ENCODE assay signal across 23 cellular contexts in the genomic region with DNA sequence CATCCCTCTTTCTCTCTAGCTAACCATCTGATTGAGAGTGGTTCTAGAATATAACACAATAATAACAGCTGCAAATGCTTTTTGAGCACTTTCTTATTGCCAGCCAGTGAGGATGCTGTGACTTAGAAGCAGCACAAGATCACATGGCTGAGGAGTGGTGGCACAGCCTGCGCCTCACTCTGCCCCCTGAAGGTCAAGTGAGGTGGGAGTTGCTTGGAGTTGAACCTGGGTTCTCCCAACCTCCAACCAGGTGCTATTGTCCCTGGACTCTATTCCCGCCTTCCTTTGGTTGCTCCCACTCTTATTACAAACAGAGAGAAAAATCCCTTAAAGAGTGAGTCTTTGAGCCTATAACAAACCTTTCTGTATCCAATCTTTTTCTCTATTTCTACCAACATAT.
"Had no signal": no experiment of that assay in that cellular context is flagged by ENCODE, and none has a peak within 500 bp of the region (broad histone marks: within the 10 kb centered on the region; RNA-seq: fewer than 3 reads in every experiment).

No MANE protein-coding gene starts in this region.

- DNase-seq: activated CD4-positive, alpha-beta T cell treated with anti-CD3 and anti-CD28 coated beads, Interleukin-2, amount 10 ng/mL, durations not matched to agents 24 days and 14 days; activated CD8-positive, alpha-beta T cell treated with anti-CD3 and anti-CD28 coated beads, Interleukin-2, amount 10 ng/mL, durations not matched to agents 7 days and 5 days; activated naive CD4-positive, alpha-beta T cell treated with anti-CD3 and anti-CD28 coated beads, Interleukin-2, amount 10 ng/mL, durations not matched to agents 7 days and 5 days; activated T-cell treated with anti-CD3 and anti-CD28 coated beads, Interleukin-2, amount 50 U/mL, for 24 hours; aorta; brain microvascular endothelial cell; central memory CD4-positive, alpha-beta T cell; colonic mucosa; erythroblast; foreskin melanocyte; glutamatergic neuron; hippocampal formation; immature natural killer cell; left ventricle myocardium superior; mucosa of descending colon; naive B cell; right cardiac atrium; T-helper 9 cell; trophoblast cell had no signal

- H3K36me3 ChIP-seq: brain microvascular endothelial cell, colonic mucosa, prostate gland, vagina had no signal

- H3K4me3 Mint-ChIP-seq: activated CD4-positive, alpha-beta T cell treated with anti-CD3 and anti-CD28 coated beads, Interleukin-2, amount 10 ng/mL, durations not matched to agents 24 days and 14 days; activated CD8-positive, alpha-beta T cell treated with anti-CD3 and anti-CD28 coated beads, Interleukin-2, amount 10 ng/mL, durations not matched to agents 7 days and 5 days; activated naive CD4-positive, alpha-beta T cell treated with anti-CD3 and anti-CD28 coated beads, Interleukin-2, amount 10 ng/mL, durations not matched to agents 7 days and 5 days; activated T-cell treated with anti-CD3 and anti-CD28 coated beads, Interleukin-2, amount 50 U/mL, for 24 hours; immature natural killer cell; neural crest cell; stimulated activated naive CD8-positive, alpha-beta T cell treated with anti-CD3 and anti-CD28 coated beads, Interleukin-15, Interleukin-2, amounts not matched to agents 100 ng/mL and 50 ng/mL, for 24 hours had no signal

- H3K36me3 Mint-ChIP-seq: activated naive CD4-positive, alpha-beta T cell treated with anti-CD3 and anti-CD28 coated beads, Interleukin-2, amount 10 ng/mL, durations not matched to agents 7 days and 5 days; immature natural killer cell; naive B cell had no signal

- ATAC-seq: activated CD8-positive, alpha-beta T cell treated with anti-CD3 and anti-CD28 coated beads, Interleukin-2, amount 10 ng/mL, durations not matched to agents 7 days and 5 days; left ventricle myocardium superior; mucosa of descending colon; right cardiac atrium had no signal

- H3K27me3 Mint-ChIP-seq: activated naive CD4-positive, alpha-beta T cell treated with anti-CD3 and anti-CD28 coated beads, Interleukin-2, amount 10 ng/mL, durations not matched to agents 7 days and 5 days had no signal

- H3K9me3 ChIP-seq: colonic mucosa, mucosa of descending colon, prostate gland, vagina had no signal

- H3K9me3 Mint-ChIP-seq: activated CD4-positive, alpha-beta T cell treated with anti-CD3 and anti-CD28 coated beads, Interleukin-2, amount 10 ng/mL, durations not matched to agents 24 days and 14 days; activated naive CD4-positive, alpha-beta T cell treated with anti-CD3 and anti-CD28 coated beads, Interleukin-2, amount 10 ng/mL, durations not matched to agents 7 days and 5 days; activated T-cell treated with anti-CD3 and anti-CD28 coated beads, Interleukin-2, amount 50 U/mL, for 24 hours; immature natural killer cell; neural crest cell; stimulated activated naive CD8-positive, alpha-beta T cell treated with anti-CD3 and anti-CD28 coated beads, Interleukin-15, Interleukin-2, amounts not matched to agents 100 ng/mL and 50 ng/mL, for 24 hours had no signal

- H3K4me1 Mint-ChIP-seq: activated CD4-positive, alpha-beta T cell treated with anti-CD3 and anti-CD28 coated beads, Interleukin-2, amount 10 ng/mL, durations not matched to agents 24 days and 14 days; activated naive CD4-positive, alpha-beta T cell treated with anti-CD3 and anti-CD28 coated beads, Interleukin-2, amount 10 ng/mL, durations not matched to agents 7 days and 5 days; immature natural killer cell; naive B cell had no signal

- H3K27ac Mint-ChIP-seq: activated CD4-positive, alpha-beta T cell treated with anti-CD3 and anti-CD28 coated beads, Interleukin-2, amount 10 ng/mL, durations not matched to agents 24 days and 14 days; activated CD8-positive, alpha-beta T cell treated with anti-CD3 and anti-CD28 coated beads, Interleukin-2, amount 10 ng/mL, durations not matched to agents 7 days and 5 days; activated naive CD4-positive, alpha-beta T cell treated with anti-CD3 and anti-CD28 coated beads, Interleukin-2, amount 10 ng/mL, durations not matched to agents 7 days and 5 days; activated T-cell treated with anti-CD3 and anti-CD28 coated beads, Interleukin-2, amount 50 U/mL, for 24 hours; immature natural killer cell; naive B cell; stimulated activated naive CD8-positive, alpha-beta T cell treated with anti-CD3 and anti-CD28 coated beads, Interleukin-15, Interleukin-2, amounts not matched to agents 100 ng/mL and 50 ng/mL, for 24 hours had no signal

- H3K27me3 ChIP-seq: brain microvascular endothelial cell, colonic mucosa, vagina had no signal

- H3K27ac ChIP-seq: brain microvascular endothelial cell, colonic mucosa, prostate gland, vagina had no signal

- H3K4me3 ChIP-seq: colonic mucosa, mucosa of descending colon, prostate gland, vagina had no signal

- H3K4me1 ChIP-seq: colonic mucosa, prostate gland, vagina had no signal
